Comparison of ENCODE assay signal across 21 cellular contexts in genomic region chr7:107133396-107133795, GRCh38.
"Had no signal": no experiment of that assay in that cellular context is flagged by ENCODE, and none has a peak within 500 bp of the region (broad histone marks: within the 10 kb centered on the region; RNA-seq: fewer than 3 reads in every experiment).

No MANE protein-coding gene starts in this region.

- H3K4me2 ChIP-seq: neural progenitor cell had no signal

- H3K27ac ChIP-seq: colonic mucosa, epithelial cell of prostate, gastrocnemius medialis, neural progenitor cell, parathyroid adenoma, right lobe of liver, testis, tibial artery had no signal

- H3K9me3 ChIP-seq: colonic mucosa, gastrocnemius medialis, right lobe of liver, testis, tibial artery had no signal

- H3K4me3 ChIP-seq: colonic mucosa, gastrocnemius medialis, lung, neural progenitor cell, right lobe of liver, testis, tibial artery had no signal

- H2AFZ ChIP-seq: neural progenitor cell, parathyroid adenoma had no signal

- H3K9ac ChIP-seq: neural progenitor cell, parathyroid adenoma had no signal

- H3K4me1 ChIP-seq: colonic mucosa, gastrocnemius medialis, neural progenitor cell, parathyroid adenoma, right lobe of liver, testis, tibial artery had no signal

- H3K36me3 ChIP-seq: colonic mucosa, gastrocnemius medialis, neural progenitor cell, right lobe of liver, tibial artery had no signal

- DNase-seq: colonic mucosa; effector CD8-positive, alpha-beta T cell; endodermal cell; foreskin fibroblast; gastrocnemius medialis; head of caudate nucleus; kidney; right lobe of liver; stimulated activated CD4-positive, alpha-beta T cell treated with anti-CD3 and anti-CD28 coated beads, Interleukin-4, amount 100 ng/mL, for 4 hours; stimulated activated naive CD8-positive, alpha-beta T cell treated with anti-CD3 and anti-CD28 coated beads, Interleukin-15, Interleukin-2, amounts not matched to agents 100 U/mL and 50 U/mL, for 24 hours; substantia nigra; testis; tibial artery had no signal

- ATAC-seq: esophagus mucosa; gastrocnemius medialis; left lobe of liver; natural killer cell treated with Interleukin-12 subunit alpha and Interleukin-12 subunit beta and Interleukin-15 and Interleukin-18, amount 100 ng/mL, for 72 hours; right lobe of liver; stimulated activated memory B cell treated with anti-CD40 and anti-IgM and Interleukin-4, amounts not matched to agents 10 μg/mL and 1 μg/mL and 100 μg/mL, for 72 hours; stimulated activated naive CD8-positive, alpha-beta T cell treated with anti-CD3 and anti-CD28 coated beads, Interleukin-15, Interleukin-2, amounts not matched to agents 100 U/mL and 50 U/mL, for 24 hours had no signal

- H3K27me3 ChIP-seq: colonic mucosa, gastrocnemius medialis, neural progenitor cell, right lobe of liver, testis, tibial artery had no signal
